ENCODE assay signal across 7 cellular contexts in the genomic region with DNA sequence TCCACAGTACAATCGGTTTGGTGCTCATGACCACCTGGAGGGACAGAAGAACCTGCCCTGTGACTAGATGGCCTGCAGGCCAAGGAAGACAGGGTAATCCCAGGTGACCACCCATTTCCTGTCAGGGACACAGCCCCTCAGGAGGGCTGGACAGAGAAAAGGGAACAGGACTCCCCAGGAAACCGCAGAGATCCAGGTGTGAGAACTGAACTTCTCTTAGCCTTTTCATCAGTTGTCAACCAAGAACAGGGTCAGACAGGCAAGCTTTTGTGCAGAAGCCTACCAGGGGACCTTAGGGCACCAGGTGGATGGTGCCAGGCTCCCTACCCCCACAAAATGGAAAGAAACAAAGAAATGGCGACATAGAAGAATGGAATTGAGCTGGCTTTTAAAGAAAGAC.
DNase-seq lines count a peak whose midpoint lies in the region; ATAC-seq and TF ChIP-seq lines count a peak whose summit lies in the region.

No MANE protein-coding gene starts in this region.

- H3K36me3 ChIP-seq in DND-41 (ENCODE audit: insufficient read depth, low read length) (peaks cover 70% of the 10 kb centered on the region), MM.1S (replicated peaks; ENCODE audit: insufficient read depth, low read length) (no peaks in the 10 kb centered on the region), prostate gland (no peaks in the 10 kb centered on the region)

- H3K4me2 ChIP-seq in DND-41 (ENCODE audit: insufficient read depth, low read length) (peak overlapping the region; percentile 73), MM.1S (ENCODE audit: low read depth, low read length) (peak overlapping the region; percentile 95)

- H3K9ac ChIP-seq in DND-41 (ENCODE audit: low read depth, low read length): peak overlapping the region; percentile 59
- no peak overlapping the region for H3K9ac ChIP-seq in MM.1S (ENCODE audit: low read length)

- H3K27me3 ChIP-seq in DND-41 (ENCODE audit: insufficient read depth, low read length, poor library complexity) (no peaks in the 10 kb centered on the region), MM.1S (replicated peaks; ENCODE audit: insufficient read depth, low read length) (no peaks in the 10 kb centered on the region), prostate gland (replicated peaks; ENCODE audit: insufficient read depth) (no peaks in the 10 kb centered on the region)

- H3K9me3 ChIP-seq in DND-41 (ENCODE audit: insufficient read depth, low read length, severe bottlenecking): no peaks in the 10 kb centered on the region
- no peaks in the 10 kb centered on the region for H3K9me3 ChIP-seq in MM.1S (replicated peaks; ENCODE audit: insufficient read depth, low read length)
- H3K9me3 ChIP-seq in prostate gland: no peaks in the 10 kb centered on the region

- H3K79me2 ChIP-seq in DND-41 (ENCODE audit: insufficient read depth, low read length): peaks cover 99% of the 10 kb centered on the region
- peaks cover 87% of the 10 kb centered on the region for H3K79me2 ChIP-seq in MM.1S (ENCODE audit: low read length)

- peak overlapping the region; percentile 94 for H3K27ac ChIP-seq in DND-41 (ENCODE audit: low read length)
- H3K27ac ChIP-seq in MM.1S (ENCODE audit: low read length): peak overlapping the region; percentile 74; the same call in 1 of the 2 replicates
- H3K27ac ChIP-seq in prostate gland: peak overlapping the region; percentile 74 to 75

- ATAC-seq in DND-41 (ENCODE audit: insufficient read depth, low read depth): peak; percentile 39

- no peak for TF ChIP-seq POLR2A in prostate gland (IDR thresholded peaks at IDR 0.05)

- H3K9me2 ChIP-seq in MM.1S (replicated peaks; ENCODE audit: insufficient read depth, low read length): no peaks in the 10 kb centered on the region

- TF ChIP-seq CTCF in DND-41 (IDR thresholded peaks at IDR 0.05; ENCODE audit: borderline replicate concordance, extremely low read depth, low read length, poor library complexity, severe bottlenecking) (no peak), MM.1S (IDR thresholded peaks at IDR 0.05; ENCODE audit: low read length) (no peak), prostate gland (IDR thresholded peaks at IDR 0.05) (no peak)

- intact Hi-C loops in prostate gland (cut with DNase I): no loop called here

- peaks cover 100% of the 10 kb centered on the region for H3K4me1 ChIP-seq in DND-41 (ENCODE audit: insufficient read depth, low read length)
- peaks cover 33% of the 10 kb centered on the region for H3K4me1 ChIP-seq in MM.1S (ENCODE audit: low read length)
- H3K4me1 ChIP-seq in prostate gland (replicated peaks): peaks cover 31% of the 10 kb centered on the region

- DNase-seq in DND-41 (peak; percentile 78), MM.1S (peak; percentile 49), ecto neural progenitor cell (ENCODE audit: low spot score) (peak; percentile 9), prostate gland (ENCODE audit: low spot score) (no peak), mucosa of gallbladder (ENCODE audit: low spot score) (no peak), D341Med (ENCODE audit: low spot score) (no peak), RKO (ENCODE audit: low spot score) (no peak)

- H2AFZ ChIP-seq in DND-41 (ENCODE audit: low read depth, low read length): no peak overlapping the region
- H2AFZ ChIP-seq in MM.1S (ENCODE audit: low read length): no peak overlapping the region

- peaks cover 14% of the 10 kb centered on the region; the same call in 1 of the 2 replicates for H3F3A ChIP-seq in MM.1S (ENCODE audit: insufficient read depth, low read length)

- H4K20me1 ChIP-seq in DND-41 (ENCODE audit: insufficient read depth, low read length) (peaks cover 94% of the 10 kb centered on the region), MM.1S (ENCODE audit: insufficient read depth, low read length) (no peaks in the 10 kb centered on the region)

- H3K4me3 ChIP-seq in DND-41 (ENCODE audit: low read depth in 1 of 2, low read length in 2 of 2): peak overlapping the region in 1 of 2 experiments; percentile 41; a peak in 1 of 4 replicates
- H3K4me3 ChIP-seq in MM.1S (ENCODE audit: low read length): no peak overlapping the region
- H3K4me3 ChIP-seq in prostate gland: no peak overlapping the region

- 54% methylated on average over 3 of the region's 3 CpGs for WGBS in prostate gland

Comparison
In these comparisons a context has a peak if more than half of its experiments do, and no peak if none do; other contexts are left out.
1. DNase-seq: peak in DND-41 (single experiment), MM.1S (single experiment) and ecto neural progenitor cell (single experiment); none in prostate gland (single experiment), mucosa of gallbladder (single experiment), D341Med (single experiment) and RKO (single experiment).
2. Peak in every context shown above with its lines, with median percentiles within 50 percentile points of each other: H3K27ac ChIP-seq.